In the genomic region with DNA sequence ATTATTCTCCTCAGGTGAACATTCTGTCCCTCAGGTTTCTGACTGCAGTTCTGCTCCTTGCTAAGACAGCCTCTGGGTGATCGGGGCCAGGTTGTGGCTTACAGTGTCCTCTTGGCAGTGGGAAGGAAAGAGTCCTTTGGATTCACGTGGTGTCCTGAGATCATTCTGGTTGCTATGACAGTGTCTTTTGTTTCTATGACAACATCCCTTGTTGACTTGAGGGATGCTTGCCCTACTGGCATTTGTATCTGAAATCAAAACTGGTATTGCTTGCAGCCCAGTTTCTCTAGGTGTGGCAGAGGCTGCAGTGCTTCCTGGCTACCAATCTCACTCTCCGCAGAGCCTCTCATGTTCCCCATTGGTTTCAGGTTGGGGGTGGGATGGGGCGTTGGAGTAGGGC, we compare ENCODE assay signal across 19 cellular contexts.
DNase-seq lines count a peak whose midpoint lies in the region; ATAC-seq, FAIRE-seq and TF ChIP-seq lines count a peak whose summit lies in the region.
"Had no signal": no experiment of that assay in that cellular context is flagged by ENCODE, and none has a peak within 500 bp of the region (broad histone marks: within the 10 kb centered on the region; RNA-seq: fewer than 3 reads in every experiment).

No MANE protein-coding gene starts in this region.

- H3K9me3 ChIP-seq in MM.1S (replicated peaks; ENCODE audit: insufficient read depth, low read length), result no peaks in the 10 kb centered on the region
- peaks cover 16% of the 10 kb centered on the region for H3K9me3 ChIP-seq in endodermal cell (ENCODE audit: control insufficient read depth, low read length)
- H3K9me3 ChIP-seq in kidney (ENCODE audit: control insufficient read depth in 1 of 2, low read length in 2 of 2), result no peaks in the 10 kb centered on the region
- no peaks in the 10 kb centered on the region for H3K9me3 ChIP-seq in heart right ventricle
- H3K9me3 ChIP-seq: MG63 had no signal

- H3F3A ChIP-seq in MM.1S (ENCODE audit: insufficient read depth, low read length), result no peaks in the 10 kb centered on the region

- no peaks in the 10 kb centered on the region for H3K36me3 ChIP-seq in MM.1S (replicated peaks; ENCODE audit: insufficient read depth, low read length)
- H3K36me3 ChIP-seq in endodermal cell (ENCODE audit: control insufficient read depth, insufficient read depth, low read length), result no peaks in the 10 kb centered on the region
- no peaks in the 10 kb centered on the region for H3K36me3 ChIP-seq in kidney (ENCODE audit: control insufficient read depth in 1 of 2, insufficient read depth in 2 of 2, low read length in 2 of 2)
- no peaks in the 10 kb centered on the region for H3K36me3 ChIP-seq in heart right ventricle
- H3K36me3 ChIP-seq: MG63 had no signal

- TF ChIP-seq CTCF in MM.1S (IDR thresholded peaks at IDR 0.05; ENCODE audit: low read length) (no peak), endodermal cell (conservative IDR thresholded peaks at IDR 0.05) (no peak), kidney (IDR thresholded peaks at IDR 0.05; ENCODE audit: borderline replicate concordance, extremely low read depth, insufficient read depth) (no peak), heart right ventricle (IDR thresholded peaks at IDR 0.05) (no peak), Calu3 (IDR thresholded peaks at IDR 0.05; ENCODE audit: unreplicated experiment) (no peak)

- H3K4me2 ChIP-seq in MM.1S (ENCODE audit: low read depth, low read length), result no peak overlapping the region

- no peak overlapping the region for H2AFZ ChIP-seq in MM.1S (ENCODE audit: low read length)

- peak overlapping the region; percentile 25; the same call in 1 of the 2 replicates for H3K27ac ChIP-seq in MM.1S (ENCODE audit: low read length)
- H3K27ac ChIP-seq in endodermal cell (ENCODE audit: low read depth, low read length), result no peak overlapping the region
- no peak overlapping the region for H3K27ac ChIP-seq in kidney (ENCODE audit: low read depth in 2 of 2, low read length in 2 of 2)
- H3K27ac ChIP-seq in heart right ventricle, result no peak overlapping the region
- H3K27ac ChIP-seq: C4-2B, SK-N-MC had no signal

- H3K4me3 ChIP-seq in MM.1S (ENCODE audit: low read length) (no peak overlapping the region), endodermal cell (ENCODE audit: low read length) (no peak overlapping the region), kidney (ENCODE audit: low read length in 2 of 2) (no peak overlapping the region), heart right ventricle (no peak overlapping the region)
- H3K4me3 ChIP-seq: MG63, SK-N-MC had no signal

- H3K4me1 Mint-ChIP-seq in endodermal cell, result peaks cover 6% of the 10 kb centered on the region
- H3K4me1 Mint-ChIP-seq in Calu3 (ENCODE audit: low read depth, unreplicated experiment), result no peaks in the 10 kb centered on the region

- no peaks in the 10 kb centered on the region for H3K79me2 ChIP-seq in MM.1S (ENCODE audit: low read length)

- no TSS peak for BruUV-seq in Calu3 (replicated peaks; lab: Mats Ljungman, UMichigan)

- H3K4me1 ChIP-seq in MM.1S (ENCODE audit: low read length), result no peaks in the 10 kb centered on the region
- H3K4me1 ChIP-seq in endodermal cell (ENCODE audit: control insufficient read depth, insufficient read depth, low read length), result no peaks in the 10 kb centered on the region
- H3K4me1 ChIP-seq in kidney (ENCODE audit: control insufficient read depth in 1 of 2, insufficient read depth in 1 of 2, low read depth in 1 of 2, low read length in 2 of 2), result no peaks in the 10 kb centered on the region
- no peaks in the 10 kb centered on the region for H3K4me1 ChIP-seq in heart right ventricle

- H3K27me3 Mint-ChIP-seq in endodermal cell (ENCODE audit: insufficient read depth) (no peaks in the 10 kb centered on the region), Calu3 (ENCODE audit: unreplicated experiment) (no peaks in the 10 kb centered on the region)

- H3K9me3 Mint-ChIP-seq in endodermal cell, result no peaks in the 10 kb centered on the region
- no peaks in the 10 kb centered on the region for H3K9me3 Mint-ChIP-seq in Calu3 (ENCODE audit: low read depth, unreplicated experiment)

- H3K36me3 Mint-ChIP-seq in endodermal cell (ENCODE audit: low read depth) (no peaks in the 10 kb centered on the region), Calu3 (ENCODE audit: insufficient read depth, unreplicated experiment) (no peaks in the 10 kb centered on the region)

- no peak overlapping the region for H3K9ac ChIP-seq in MM.1S (ENCODE audit: low read length)
- no peak overlapping the region for H3K9ac ChIP-seq in endodermal cell (ENCODE audit: extremely low read depth, low read length, poor library complexity, severe bottlenecking)
- no peak overlapping the region for H3K9ac ChIP-seq in kidney (ENCODE audit: low read length in 2 of 2)

- H4K20me1 ChIP-seq in MM.1S (ENCODE audit: insufficient read depth, low read length), result no peaks in the 10 kb centered on the region

- DNase-seq in NCI-H748 (lab: John Stamatoyannopoulos, UW; ENCODE audit: unreplicated experiment) (peak; percentile 55), NCI-H748 treated with DMSO at 0.1 percent for 48 hours (lab: John Stamatoyannopoulos, UW) (no peak), MM.1S (peak; percentile 25), endodermal cell (no peak), kidney (no peak), heart right ventricle (no peak), Calu3 (no peak)
- no peak for DNase-seq in central memory CD4-positive, alpha-beta T cell
- DNase-seq: DMS153, MG63, NCI-H1105, NCI-H187, NCI-H82 had no signal

- 84 to 92% methylated on average over 3 to 4 of the region's 4 CpGs for WGBS in endodermal cell (ENCODE audit: insufficient coverage in 1 of 2, insufficient read length in 1 of 2), 2 experiments
- WGBS in heart right ventricle, 2 donors, result 75 to 83% methylated on average over 4 of the region's 4 CpGs

- H3K9me2 ChIP-seq in MM.1S (replicated peaks; ENCODE audit: insufficient read depth, low read length), result no peaks in the 10 kb centered on the region

- no peak for ATAC-seq in heart right ventricle
- ATAC-seq: HCT116, Panc1, Right ventricle myocardium inferior had no signal

- no peak overlapping the region for H3K4me3 Mint-ChIP-seq in endodermal cell
- no peak overlapping the region for H3K4me3 Mint-ChIP-seq in Calu3 (ENCODE audit: low read depth, unreplicated experiment)

- CTCF ChIA-PET in Calu3 (lab: Charles Lee), result no interaction called here

- FAIRE-seq in kidney (lab: Jason Lieb, UNC), result no peak
- FAIRE-seq: A204.1 had no signal

- peak overlapping the region; percentile 46 for H3K27ac Mint-ChIP-seq in endodermal cell
- H3K27ac Mint-ChIP-seq in Calu3 (ENCODE audit: unreplicated experiment), result no peak overlapping the region

- intact Hi-C loops in kidney (cut with DNase I) (no loop called here), heart right ventricle (cut with DNase I) (no loop called here), Calu3 (cut with micrococcal nuclease; ENCODE audit: unreplicated experiment) (no loop called here)

- H3K27me3 ChIP-seq in MM.1S (replicated peaks; ENCODE audit: insufficient read depth, low read length), result no peaks in the 10 kb centered on the region
- no peaks in the 10 kb centered on the region for H3K27me3 ChIP-seq in endodermal cell (ENCODE audit: control insufficient read depth, insufficient read depth, low read length, poor library complexity, severe bottlenecking)
- H3K27me3 ChIP-seq in heart right ventricle, result no peaks in the 10 kb centered on the region
- H3K27me3 ChIP-seq: MG63 had no signal

Comparison
In these comparisons a context has a peak if more than half of its experiments do, and no peak if none do; other contexts are left out.
1. DNase-seq: peak in NCI-H748 (single experiment) and MM.1S (single experiment); none in NCI-H748 treated with DMSO at 0.1 percent for 48 hours (single experiment), endodermal cell (single experiment), kidney (single experiment), central memory CD4-positive, alpha-beta T cell (single experiment), heart right ventricle (0 of 2) and Calu3 (single experiment).